25 cellular contexts compared by ENCODE assay signal in the genomic region with DNA sequence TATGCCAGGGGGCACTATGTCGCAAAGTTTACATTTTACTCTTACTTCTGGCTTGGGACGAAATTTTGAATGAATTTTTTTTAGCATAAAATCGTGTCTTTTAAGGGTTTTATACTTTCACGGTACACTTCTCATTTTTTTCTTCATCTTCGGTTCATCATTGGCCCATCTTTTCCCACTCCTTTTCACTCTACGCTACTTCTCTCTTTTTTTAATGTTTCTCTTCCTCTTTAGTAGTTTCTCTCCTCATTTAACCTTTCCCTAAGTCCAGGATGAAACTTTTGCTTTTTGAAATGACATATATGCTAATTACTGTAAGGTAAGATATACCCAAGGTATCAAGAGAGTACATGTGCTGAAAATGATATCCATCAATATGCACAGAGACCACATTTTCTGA. TPM values are rescaled to one million over a fixed set of nuclear protein-coding genes. Genes with fewer than 3 reads are reported as not detected.
"Had no signal": no experiment of that assay in that cellular context is flagged by ENCODE, and none has a peak within 500 bp of the region (broad histone marks: within the 10 kb centered on the region; RNA-seq: fewer than 3 reads in every experiment).

No MANE protein-coding gene starts in this region.

- H3K9me3 ChIP-seq: esophagus squamous epithelium, gastrocnemius medialis, left lung, right lobe of liver, stomach, suprapubic skin, tibial nerve had no signal

- H3K4me1 ChIP-seq: esophagus squamous epithelium, right lobe of liver, stomach, suprapubic skin had no signal

- H3K36me3 ChIP-seq: esophagus squamous epithelium, gastrocnemius medialis, left lung, right lobe of liver, stomach, suprapubic skin, tibial nerve had no signal

- FAIRE-seq: bronchial epithelial cell, urothelium cell line had no signal

- H3K27ac ChIP-seq: coronary artery, esophagus squamous epithelium, gastrocnemius medialis, left lung, right lobe of liver, skin epidermis, stomach, suprapubic skin, tibial nerve had no signal

- H3K4me3 ChIP-seq: coronary artery, esophagus squamous epithelium, gastrocnemius medialis, left lung, right lobe of liver, skin epidermis, stomach, suprapubic skin, tibial nerve had no signal

- H3K27me3 ChIP-seq: esophagus squamous epithelium, gastrocnemius medialis, right lobe of liver, suprapubic skin, tibial nerve had no signal

- ATAC-seq: activated CD8-positive, alpha-beta T cell treated with anti-CD3 and anti-CD28 coated beads, Interleukin-2, amount 10 ng/mL, durations not matched to agents 7 days and 5 days; activated T-helper 17 cell treated with anti-CD3 and anti-CD28 coated beads, Interleukin-2, amount 50 U/mL, for 72 hours; gastrocnemius medialis; left lung; right lobe of liver had no signal

- DNase-seq: activated CD4-positive, alpha-beta T cell treated with anti-CD3 and anti-CD28 coated beads for 1 hour; activated CD4-positive, alpha-beta T cell treated with anti-CD3 and anti-CD28 coated beads, Interleukin-2, amount 50 U/mL, for 1 hour; activated CD8-positive, alpha-beta T cell treated with anti-CD3 and anti-CD28 coated beads, Interleukin-2, amount 10 ng/mL, durations not matched to agents 7 days and 5 days; activated naive CD8-positive, alpha-beta T cell treated with anti-CD3 and anti-CD28 coated beads for 36 hours; endodermal cell; esophagus squamous epithelium; gastrocnemius medialis; hippocampal formation; kidney glomerular epithelial cell; left lung; midbrain; occipital lobe; right lobe of liver; stimulated activated CD4-positive, alpha-beta T cell treated with anti-CD3 and anti-CD28 coated beads, Interleukin-1b, Interleukin-23, amount 100 ng/mL, for 48 hours; stomach had no signal

RNA-seq across cellular contexts. Expression of a gene that starts 39.5 kb away (rescaled TPM):
- total RNA-seq: activated CD8-positive, alpha-beta T cell treated with anti-CD3 and anti-CD28 coated beads, Interleukin-2, amount 10 ng/mL, durations not matched to agents 7 days and 5 days; activated naive CD8-positive, alpha-beta T cell treated with anti-CD3 and anti-CD28 coated beads for 36 hours; activated T-helper 17 cell treated with anti-CD3 and anti-CD28 coated beads, Interleukin-2, amount 50 U/mL, for 72 hours; bronchial epithelial cell; endodermal cell; esophagus squamous epithelium; gastrocnemius medialis; left lung; lung microvascular endothelial cell; myocyte; neural crest cell; occipital lobe; right lobe of liver; stomach; suprapubic skin; tibial nerve had no signal
- polyA plus RNA-seq: stomach had no signal
